ENCODE assay signal across 8 cellular contexts in the genomic region with DNA sequence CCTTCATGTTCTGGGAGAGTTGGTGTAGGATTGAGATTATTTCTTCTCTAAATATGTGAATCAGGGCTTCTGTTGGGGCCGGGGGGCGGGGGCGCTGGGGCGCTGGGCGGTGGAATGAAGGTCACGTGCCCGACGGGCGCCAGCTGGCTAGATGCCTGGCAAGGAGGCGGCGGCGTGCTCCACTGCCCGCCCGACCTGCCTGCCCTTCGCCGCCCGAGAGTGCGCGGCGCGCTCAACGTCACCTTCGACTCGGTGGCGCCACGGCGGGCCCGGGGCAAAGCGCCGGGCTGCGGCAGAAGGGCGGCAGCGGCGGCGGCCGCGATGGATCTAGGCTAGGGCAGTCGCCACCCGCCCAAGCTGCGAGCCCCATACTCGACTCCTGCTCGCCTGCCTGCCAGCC. TPM values are rescaled to one million over a fixed set of nuclear protein-coding genes. Genes with fewer than 3 reads are reported as not detected.
A peak's percentile ranks its signal among the peaks of the same experiment; 100 is the strongest.
DNase-seq lines count a peak whose midpoint lies in the region; ATAC-seq and TF ChIP-seq lines count a peak whose summit lies in the region.

No MANE protein-coding gene starts in this region.

- peaks cover 0 to 9% (median 0%) of the 10 kb centered on the region in 3 donors for H3K4me1 ChIP-seq in esophagus squamous epithelium

- peaks cover 0 to 32% (median 0%) of the 10 kb centered on the region in 4 donors for H3K27me3 ChIP-seq in esophagus squamous epithelium

- TF ChIP-seq POLR2A in esophagus squamous epithelium (IDR thresholded peaks at IDR 0.05) = no peak

- TF ChIP-seq CTCF in esophagus squamous epithelium (IDR thresholded peaks at IDR 0.05) (no peak), retinal pigment epithelial cell (conservative IDR thresholded peaks at IDR 0.05; ENCODE audit: low read depth, low read length) (no peak)

- peak overlapping the region; percentile 3 to 53 (median 20) for H3K4me3 ChIP-seq in esophagus squamous epithelium
- H3K4me3 ChIP-seq in retinal pigment epithelial cell (ENCODE audit: low read length) = peak overlapping the region; percentile 24

- H3K27ac ChIP-seq in esophagus squamous epithelium = no peak overlapping the region

- intact Hi-C loops in esophagus squamous epithelium (cut with DNase I) = no loop called here

- WGBS in esophagus squamous epithelium, 2 donors = 0 to 7% methylated on average over 2 to 30 of the region's 42 CpGs

- no peaks in the 10 kb centered on the region for H3K36me3 ChIP-seq in esophagus squamous epithelium

- DNase-seq in DMS79 (lab: John Stamatoyannopoulos, UW) (peak; percentile 50), NCI-H69 (lab: John Stamatoyannopoulos, UW) (peak; percentile 59), esophagus squamous epithelium (lab: John Stamatoyannopoulos, UW) (no peak), retinal pigment epithelial cell (ENCODE audit: low read depth) (peak; percentile 7), epidermal melanocyte (ENCODE audit: insufficient read length, low spot score) (no peak), foreskin melanocyte (no peak)

- H3K9me3 ChIP-seq in esophagus squamous epithelium = peaks cover 0 to 11% (median 4%) of the 10 kb centered on the region in 3 donors

- no peak for ATAC-seq in GM19455 (IDR thresholded peaks at IDR 0.05; ENCODE audit: unreplicated experiment)
- ATAC-seq in GM18873 (IDR thresholded peaks at IDR 0.05; ENCODE audit: low FRiP score, unreplicated experiment) = no peak

RNA-seq across cellular contexts. Expression of gene LHFPL4, which starts 47.0 kb away (rescaled TPM):
- total RNA-seq in esophagus squamous epithelium = under 1 TPM in 1 of 4 donors, not detected in 3; 0.23 TPM

RNA-seq across cellular contexts. Expression of gene MTMR14, which starts 48.7 kb away (rescaled TPM):
- 10 to 100 TPM; 21.4 to 29.6 (median 22.9) TPM for total RNA-seq in esophagus squamous epithelium

Comparison
In these comparisons a context has a peak if more than half of its experiments do, and no peak if none do; other contexts are left out.
1. DNase-seq: peak in DMS79 (single experiment), NCI-H69 (single experiment) and retinal pigment epithelial cell (single experiment); none in esophagus squamous epithelium (single experiment), epidermal melanocyte (single experiment) and foreskin melanocyte (single experiment).